1 cellular context compared by ENCODE assay signal in genomic region chr20:31738729-31739549, GRCh38.
TF ChIP-seq lines count a peak whose summit lies in the region.

Gene TPX2 (plus strand): TSS chr20:31739290. CDS start chr20:31757477, 18,187 bp downstream.

TF ChIP-seq in GM12878, 131 proteins besides CTCF, POLR2A, EP300 and RAD21 (continued from another document):
- TF ChIP-seq STAT3 (IDR thresholded peaks at IDR 0.05; ENCODE audit: low read depth, low read length) (no peak), FOS (IDR thresholded peaks at IDR 0.05; ENCODE audit: borderline replicate concordance, extremely low read depth, insufficient read length) (peak; percentile 84), TCF12 (IDR thresholded peaks at IDR 0.05; ENCODE audit: low read depth, low read length) (no peak), STAT1 (conservative IDR thresholded peaks at IDR 0.05) (peak; percentile 54; the same call in 1 of the 2 replicates), ESRRA (IDR thresholded peaks at IDR 0.05; ENCODE audit: low read length) (no peak), NR2C1 (IDR thresholded peaks at IDR 0.05) (no peak), KLF5 (IDR thresholded peaks at IDR 0.05; ENCODE audit: partially characterized antibody) (no peak), CHD4 (IDR thresholded peaks at IDR 0.05) (no peak), IRF4 (IDR thresholded peaks at IDR 0.05; ENCODE audit: low read depth, low read length) (no peak), BRCA1 (IDR thresholded peaks at IDR 0.05; ENCODE audit: low read depth, low read length) (no peak), CBFB (IDR thresholded peaks at IDR 0.05; ENCODE audit: low read depth) (no peak), SUZ12 (IDR thresholded peaks at IDR 0.05; ENCODE audit: unreplicated experiment) (no peak), SMAD5 (IDR thresholded peaks at IDR 0.05; ENCODE audit: low read depth) (no peak), ZBED1 (IDR thresholded peaks at IDR 0.05; ENCODE audit: borderline replicate concordance) (no peak), RCOR1 (conservative IDR thresholded peaks at IDR 0.05; ENCODE audit: low read depth, low read length) (no peak), EZH2 (IDR thresholded peaks at IDR 0.05; ENCODE audit: borderline replicate concordance, control insufficient read depth, low read depth, low read length) (no peak), RBBP5 (conservative IDR thresholded peaks at IDR 0.05) (no peak), SP1 (IDR thresholded peaks at IDR 0.05; ENCODE audit: low read depth, low read length) (peak; percentile 92), POLR2AphosphoS2 (IDR thresholded peaks at IDR 0.05; ENCODE audit: low read depth, low read length) (no peak; the same call in 1 of the 2 replicates), EED (IDR thresholded peaks at IDR 0.05; ENCODE audit: low read depth) (no peak; the same call in 1 of the 2 replicates)
- TF ChIP-seq, protein P1, sequence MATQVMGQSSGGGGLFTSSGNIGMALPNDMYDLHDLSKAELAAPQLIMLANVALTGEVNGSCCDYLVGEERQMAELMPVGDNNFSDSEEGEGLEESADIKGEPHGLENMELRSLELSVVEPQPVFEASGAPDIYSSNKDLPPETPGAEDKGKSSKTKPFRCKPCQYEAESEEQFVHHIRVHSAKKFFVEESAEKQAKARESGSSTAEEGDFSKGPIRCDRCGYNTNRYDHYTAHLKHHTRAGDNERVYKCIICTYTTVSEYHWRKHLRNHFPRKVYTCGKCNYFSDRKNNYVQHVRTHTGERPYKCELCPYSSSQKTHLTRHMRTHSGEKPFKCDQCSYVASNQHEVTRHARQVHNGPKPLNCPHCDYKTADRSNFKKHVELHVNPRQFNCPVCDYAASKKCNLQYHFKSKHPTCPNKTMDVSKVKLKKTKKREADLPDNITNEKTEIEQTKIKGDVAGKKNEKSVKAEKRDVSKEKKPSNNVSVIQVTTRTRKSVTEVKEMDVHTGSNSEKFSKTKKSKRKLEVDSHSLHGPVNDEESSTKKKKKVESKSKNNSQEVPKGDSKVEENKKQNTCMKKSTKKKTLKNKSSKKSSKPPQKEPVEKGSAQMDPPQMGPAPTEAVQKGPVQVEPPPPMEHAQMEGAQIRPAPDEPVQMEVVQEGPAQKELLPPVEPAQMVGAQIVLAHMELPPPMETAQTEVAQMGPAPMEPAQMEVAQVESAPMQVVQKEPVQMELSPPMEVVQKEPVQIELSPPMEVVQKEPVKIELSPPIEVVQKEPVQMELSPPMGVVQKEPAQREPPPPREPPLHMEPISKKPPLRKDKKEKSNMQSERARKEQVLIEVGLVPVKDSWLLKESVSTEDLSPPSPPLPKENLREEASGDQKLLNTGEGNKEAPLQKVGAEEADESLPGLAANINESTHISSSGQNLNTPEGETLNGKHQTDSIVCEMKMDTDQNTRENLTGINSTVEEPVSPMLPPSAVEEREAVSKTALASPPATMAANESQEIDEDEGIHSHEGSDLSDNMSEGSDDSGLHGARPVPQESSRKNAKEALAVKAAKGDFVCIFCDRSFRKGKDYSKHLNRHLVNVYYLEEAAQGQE (IDR thresholded peaks at IDR 0.05; ENCODE audit: low read depth, low read length) = no peak
- TF ChIP-seq, protein P2, sequence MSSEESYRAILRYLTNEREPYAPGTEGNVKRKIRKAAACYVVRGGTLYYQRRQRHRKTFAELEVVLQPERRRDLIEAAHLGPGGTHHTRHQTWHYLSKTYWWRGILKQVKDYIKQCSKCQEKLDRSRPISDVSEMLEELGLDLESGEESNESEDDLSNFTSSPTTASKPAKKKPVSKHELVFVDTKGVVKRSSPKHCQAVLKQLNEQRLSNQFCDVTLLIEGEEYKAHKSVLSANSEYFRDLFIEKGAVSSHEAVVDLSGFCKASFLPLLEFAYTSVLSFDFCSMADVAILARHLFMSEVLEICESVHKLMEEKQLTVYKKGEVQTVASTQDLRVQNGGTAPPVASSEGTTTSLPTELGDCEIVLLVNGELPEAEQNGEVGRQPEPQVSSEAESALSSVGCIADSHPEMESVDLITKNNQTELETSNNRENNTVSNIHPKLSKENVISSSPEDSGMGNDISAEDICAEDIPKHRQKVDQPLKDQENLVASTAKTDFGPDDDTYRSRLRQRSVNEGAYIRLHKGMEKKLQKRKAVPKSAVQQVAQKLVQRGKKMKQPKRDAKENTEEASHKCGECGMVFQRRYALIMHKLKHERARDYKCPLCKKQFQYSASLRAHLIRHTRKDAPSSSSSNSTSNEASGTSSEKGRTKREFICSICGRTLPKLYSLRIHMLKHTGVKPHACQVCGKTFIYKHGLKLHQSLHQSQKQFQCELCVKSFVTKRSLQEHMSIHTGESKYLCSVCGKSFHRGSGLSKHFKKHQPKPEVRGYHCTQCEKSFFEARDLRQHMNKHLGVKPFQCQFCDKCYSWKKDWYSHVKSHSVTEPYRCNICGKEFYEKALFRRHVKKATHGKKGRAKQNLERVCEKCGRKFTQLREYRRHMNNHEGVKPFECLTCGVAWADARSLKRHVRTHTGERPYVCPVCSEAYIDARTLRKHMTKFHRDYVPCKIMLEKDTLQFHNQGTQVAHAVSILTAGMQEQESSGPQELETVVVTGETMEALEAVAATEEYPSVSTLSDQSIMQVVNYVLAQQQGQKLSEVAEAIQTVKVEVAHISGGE (CRISPR knock-in tag; IDR thresholded peaks at IDR 0.05) = no peak
- TF ChIP-seq, protein P3, sequence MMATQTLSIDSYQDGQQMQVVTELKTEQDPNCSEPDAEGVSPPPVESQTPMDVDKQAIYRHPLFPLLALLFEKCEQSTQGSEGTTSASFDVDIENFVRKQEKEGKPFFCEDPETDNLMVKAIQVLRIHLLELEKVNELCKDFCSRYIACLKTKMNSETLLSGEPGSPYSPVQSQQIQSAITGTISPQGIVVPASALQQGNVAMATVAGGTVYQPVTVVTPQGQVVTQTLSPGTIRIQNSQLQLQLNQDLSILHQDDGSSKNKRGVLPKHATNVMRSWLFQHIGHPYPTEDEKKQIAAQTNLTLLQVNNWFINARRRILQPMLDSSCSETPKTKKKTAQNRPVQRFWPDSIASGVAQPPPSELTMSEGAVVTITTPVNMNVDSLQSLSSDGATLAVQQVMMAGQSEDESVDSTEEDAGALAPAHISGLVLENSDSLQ (IDR thresholded peaks at IDR 0.05) = no peak
- TF ChIP-seq, protein P4, sequence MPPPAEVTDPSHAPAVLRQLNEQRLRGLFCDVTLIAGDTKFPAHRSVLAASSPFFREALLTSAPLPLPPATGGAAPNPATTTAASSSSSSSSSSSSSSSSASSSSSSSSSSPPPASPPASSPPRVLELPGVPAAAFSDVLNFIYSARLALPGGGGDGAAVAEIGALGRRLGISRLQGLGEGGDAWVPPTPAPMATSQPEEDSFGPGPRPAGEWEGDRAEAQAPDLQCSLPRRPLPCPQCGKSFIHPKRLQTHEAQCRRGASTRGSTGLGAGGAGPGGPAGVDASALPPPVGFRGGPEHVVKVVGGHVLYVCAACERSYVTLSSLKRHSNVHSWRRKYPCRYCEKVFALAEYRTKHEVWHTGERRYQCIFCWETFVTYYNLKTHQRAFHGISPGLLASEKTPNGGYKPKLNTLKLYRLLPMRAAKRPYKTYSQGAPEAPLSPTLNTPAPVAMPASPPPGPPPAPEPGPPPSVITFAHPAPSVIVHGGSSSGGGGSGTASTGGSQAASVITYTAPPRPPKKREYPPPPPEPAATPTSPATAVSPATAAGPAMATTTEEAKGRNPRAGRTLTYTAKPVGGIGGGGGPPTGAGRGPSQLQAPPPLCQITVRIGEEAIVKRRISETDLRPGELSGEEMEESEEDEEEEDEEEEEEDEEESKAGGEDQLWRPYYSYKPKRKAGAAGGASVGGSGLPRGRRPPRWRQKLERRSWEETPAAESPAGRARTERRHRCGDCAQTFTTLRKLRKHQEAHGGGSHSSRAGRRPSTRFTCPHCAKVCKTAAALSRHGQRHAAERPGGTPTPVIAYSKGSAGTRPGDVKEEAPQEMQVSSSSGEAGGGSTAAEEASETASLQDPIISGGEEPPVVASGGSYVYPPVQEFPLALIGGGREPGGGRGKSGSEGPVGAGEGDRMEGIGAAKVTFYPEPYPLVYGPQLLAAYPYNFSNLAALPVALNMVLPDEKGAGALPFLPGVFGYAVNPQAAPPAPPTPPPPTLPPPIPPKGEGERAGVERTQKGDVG (CRISPR knock-in tag; IDR thresholded peaks at IDR 0.05) = no peak
- TF ChIP-seq, protein P5, sequence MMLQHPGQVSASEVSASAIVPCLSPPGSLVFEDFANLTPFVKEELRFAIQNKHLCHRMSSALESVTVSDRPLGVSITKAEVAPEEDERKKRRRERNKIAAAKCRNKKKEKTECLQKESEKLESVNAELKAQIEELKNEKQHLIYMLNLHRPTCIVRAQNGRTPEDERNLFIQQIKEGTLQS (IDR thresholded peaks at IDR 0.05; ENCODE audit: borderline replicate concordance, extremely low read depth, low read depth, low read length) = no peak
- TF ChIP-seq, protein P6, sequence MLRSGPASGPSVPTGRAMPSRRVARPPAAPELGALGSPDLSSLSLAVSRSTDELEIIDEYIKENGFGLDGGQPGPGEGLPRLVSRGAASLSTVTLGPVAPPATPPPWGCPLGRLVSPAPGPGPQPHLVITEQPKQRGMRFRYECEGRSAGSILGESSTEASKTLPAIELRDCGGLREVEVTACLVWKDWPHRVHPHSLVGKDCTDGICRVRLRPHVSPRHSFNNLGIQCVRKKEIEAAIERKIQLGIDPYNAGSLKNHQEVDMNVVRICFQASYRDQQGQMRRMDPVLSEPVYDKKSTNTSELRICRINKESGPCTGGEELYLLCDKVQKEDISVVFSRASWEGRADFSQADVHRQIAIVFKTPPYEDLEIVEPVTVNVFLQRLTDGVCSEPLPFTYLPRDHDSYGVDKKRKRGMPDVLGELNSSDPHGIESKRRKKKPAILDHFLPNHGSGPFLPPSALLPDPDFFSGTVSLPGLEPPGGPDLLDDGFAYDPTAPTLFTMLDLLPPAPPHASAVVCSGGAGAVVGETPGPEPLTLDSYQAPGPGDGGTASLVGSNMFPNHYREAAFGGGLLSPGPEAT (IDR thresholded peaks at IDR 0.05; ENCODE audit: low read depth) = 0 out of 2 replicates have a peak, but pooled peaks have one; percentile 46
